11 cellular contexts compared by ENCODE assay signal in the genomic region with DNA sequence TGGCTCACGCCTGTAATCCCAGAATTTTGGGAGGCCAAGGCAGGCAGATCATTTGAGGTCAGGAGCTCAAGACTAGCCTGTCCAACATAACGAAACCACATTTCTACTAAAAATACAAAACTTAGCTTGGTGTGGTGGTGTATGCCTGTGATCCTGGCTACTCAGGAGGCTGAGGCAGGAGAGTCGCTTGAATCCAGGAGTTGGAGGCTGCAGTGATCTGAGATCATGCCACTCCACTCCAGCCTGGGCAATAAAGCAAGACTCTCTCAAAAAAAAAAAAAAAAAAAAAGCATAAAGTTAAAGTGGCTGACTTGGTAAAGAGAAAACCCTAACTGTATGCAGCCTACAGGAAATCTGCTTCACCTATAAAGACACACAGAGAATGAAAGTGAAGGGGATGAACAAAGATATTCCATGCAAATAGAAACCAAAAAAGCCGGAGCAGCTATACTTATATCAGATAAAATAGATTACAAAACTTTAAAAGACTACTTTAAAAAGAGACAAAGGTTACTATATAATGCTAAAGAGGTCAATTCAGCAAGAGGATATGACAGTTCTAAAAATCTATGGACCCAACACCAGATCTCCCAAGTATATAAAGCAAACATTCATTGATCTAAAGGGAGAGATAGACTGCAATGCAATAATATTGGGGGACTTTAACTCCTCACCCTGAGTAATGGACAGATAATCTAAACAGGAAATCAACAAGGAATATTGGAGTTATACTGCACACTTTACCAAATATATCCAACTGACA. TPM values are rescaled to one million over a fixed set of nuclear protein-coding genes. Genes with fewer than 3 reads are reported as not detected.
DNase-seq lines count a peak whose midpoint lies in the region; ATAC-seq, FAIRE-seq and TF ChIP-seq lines count a peak whose summit lies in the region.
"Had no signal": no experiment of that assay in that cellular context is flagged by ENCODE, and none has a peak within 500 bp of the region (broad histone marks: within the 10 kb centered on the region; RNA-seq: fewer than 3 reads in every experiment).

No MANE protein-coding gene starts in this region.

- peaks cover 43% of the 10 kb centered on the region for H3K4me1 Mint-ChIP-seq in activated T-helper 2 cell treated with anti-CD3 and anti-CD28 coated beads, Interferon-gamma antibody, Interleukin-2, Interleukin-4, amounts not matched to agents 10 μg/mL and 5 μg/mL and 100 μg/mL, durations not matched to agents 14 hours and 24 hours and 36 hours (ENCODE audit: low read depth)
- peaks cover 36 to 59% (median 47%) of the 10 kb centered on the region in 7 donors for H3K4me1 Mint-ChIP-seq in naive thymus-derived CD4-positive, alpha-beta T cell

- peak overlapping the region; percentile 78 for H3K27ac Mint-ChIP-seq in activated T-helper 2 cell treated with anti-CD3 and anti-CD28 coated beads, Interferon-gamma antibody, Interleukin-2, Interleukin-4, amounts not matched to agents 10 μg/mL and 5 μg/mL and 100 μg/mL, durations not matched to agents 14 hours and 24 hours and 36 hours
- H3K27ac Mint-ChIP-seq in naive thymus-derived CD4-positive, alpha-beta T cell: peak overlapping the region; percentile 76 to 100 (median 92)

- peak overlapping the region; percentile 76 for H3K4me2 ChIP-seq in A549
- peak overlapping the region; percentile 99 for H3K4me2 ChIP-seq in GM23248 (ENCODE audit: unreplicated experiment)

- DNase-seq in A549 (ENCODE audit: low read depth in 1 of 2, low spot score in 1 of 2) (no peak), GM23248 (no peak), GDM1 (lab: John Stamatoyannopoulos, UW) (no peak), DMS114 treated with DMSO at 0.1 percent for 48 hours (lab: John Stamatoyannopoulos, UW; ENCODE audit: unreplicated experiment) (no peak)
- no peak for DNase-seq in activated T-helper 2 cell treated with anti-CD3 and anti-CD28 coated beads, Interferon-gamma antibody, Interleukin-2, Interleukin-4, amounts not matched to agents 10 μg/mL and 5 μg/mL and 100 μg/mL, durations not matched to agents 14 hours and 24 hours and 36 hours (ENCODE audit: low spot score)
- peak in 7 of 9 donors; percentile 14 to 41 (median 23) for DNase-seq in naive thymus-derived CD4-positive, alpha-beta T cell
- DNase-seq: Calu3, tibial artery had no signal

- intact Hi-C loops in activated T-helper 2 cell treated with anti-CD3 and anti-CD28 coated beads, Interferon-gamma antibody, Interleukin-2, Interleukin-4, amounts not matched to agents 10 μg/mL and 5 μg/mL and 100 μg/mL, durations not matched to agents 14 hours and 24 hours and 36 hours (cut with micrococcal nuclease): loop anchor here (5.0 to 10.0 kb wide), 3 partner anchors 62 to 620 kb away; no protein-coding TSS in a partner anchor
- intact Hi-C loops in naive thymus-derived CD4-positive, alpha-beta T cell (cut with micrococcal nuclease): loop anchor here (1.0 to 5.0 kb wide), 6 partner anchors 20 to 747 kb away; partner anchors contain the start of gene MAGOHB (in 1 of the 2)

- no peak for TF ChIP-seq EP300 in A549 (IDR thresholded peaks at IDR 0.05)

- H4K20me1 ChIP-seq in GM23248 (ENCODE audit: insufficient read depth): no peaks in the 10 kb centered on the region

- no peak for TF ChIP-seq POLR2A in A549 (IDR thresholded peaks at IDR 0.05; ENCODE audit: low read length)

- FAIRE-seq in A549 (lab: Jason Lieb, UNC): no peak

- peaks cover 16% of the 10 kb centered on the region for H3K9me3 Mint-ChIP-seq in activated T-helper 2 cell treated with anti-CD3 and anti-CD28 coated beads, Interferon-gamma antibody, Interleukin-2, Interleukin-4, amounts not matched to agents 10 μg/mL and 5 μg/mL and 100 μg/mL, durations not matched to agents 14 hours and 24 hours and 36 hours
- peaks cover 5 to 18% (median 11%) of the 10 kb centered on the region in 11 donors for H3K9me3 Mint-ChIP-seq in naive thymus-derived CD4-positive, alpha-beta T cell

- peak overlapping the region; percentile 65 for H2AFZ ChIP-seq in GM23248

- in situ Hi-C loops in GM23248 (cut with MboI): no loop called here

- CTCF ChIA-PET in A549 (lab: Yijun Ruan, JAX): interaction anchor here (0.6 to 0.9 kb wide), 2 partner anchors 16 to 196 kb away, joined by 3 read pairs; no protein-coding TSS in a partner anchor
- CTCF ChIA-PET in naive thymus-derived CD4-positive, alpha-beta T cell (lab: Charles Lee): no interaction called here

- ATAC-seq in A549 (no peak; a peak in 1 of 6 replicates), GM18498 (IDR thresholded peaks at IDR 0.05; ENCODE audit: unreplicated experiment) (no peak), HG02938 (IDR thresholded peaks at IDR 0.05; ENCODE audit: unreplicated experiment) (no peak)
- peak; percentile 33 for ATAC-seq in naive thymus-derived CD4-positive, alpha-beta T cell

- WGBS in A549 (ENCODE audit: missing lambda C conversion rate): 38% methylated on average over 4 of the region's 4 CpGs
- WGBS in GM23248 (ENCODE audit: low coverage in 1 of 2, low lambda C conversion rate in 2 of 2, missing lambda C conversion rate in 2 of 2), 2 experiments: 73% methylated on average over 4 of the region's 4 CpGs

- no peaks in the 10 kb centered on the region for H3K9me3 ChIP-seq in A549
- H3K9me3 ChIP-seq in GM23248 (ENCODE audit: low read depth): no peaks in the 10 kb centered on the region
- peaks cover 0 to 4% (median 0%) of the 10 kb centered on the region in 3 experiments for H3K9me3 ChIP-seq in naive thymus-derived CD4-positive, alpha-beta T cell (ENCODE audit: control insufficient read depth in 2 of 3, low read length in 3 of 3)
- H3K9me3 ChIP-seq: tibial artery had no signal

- TF ChIP-seq CTCF in A549 (IDR thresholded peaks at IDR 0.05): no peak

- POLR2A ChIA-PET in A549 (lab: Yijun Ruan, JAX): no interaction called here
- POLR2A ChIA-PET in naive thymus-derived CD4-positive, alpha-beta T cell (lab: Charles Lee): interaction anchor here (0.6 to 1.0 kb wide), 4 partner anchors 11 to 62 kb away, joined by 3 read pairs; no protein-coding TSS in a partner anchor

- H3K27me3 Mint-ChIP-seq in activated T-helper 2 cell treated with anti-CD3 and anti-CD28 coated beads, Interferon-gamma antibody, Interleukin-2, Interleukin-4, amounts not matched to agents 10 μg/mL and 5 μg/mL and 100 μg/mL, durations not matched to agents 14 hours and 24 hours and 36 hours (ENCODE audit: low read depth): no peaks in the 10 kb centered on the region
- H3K27me3 Mint-ChIP-seq in naive thymus-derived CD4-positive, alpha-beta T cell: no peaks in the 10 kb centered on the region

- H3K79me2 ChIP-seq in GM23248 (ENCODE audit: insufficient read depth): peaks cover 81% of the 10 kb centered on the region

- H3F3A ChIP-seq in GM23248 (ENCODE audit: insufficient read depth): peaks cover 17% of the 10 kb centered on the region

- no peaks in the 10 kb centered on the region for H3K36me3 ChIP-seq in GM23248 (ENCODE audit: low read depth)
- H3K36me3 ChIP-seq in naive thymus-derived CD4-positive, alpha-beta T cell (ENCODE audit: control insufficient read depth in 2 of 3, insufficient read depth in 3 of 3, low read length in 3 of 3): peaks cover 0 to 5% (median 3%) of the 10 kb centered on the region in 3 experiments
- H3K36me3 ChIP-seq: tibial artery had no signal

- H3K4me3 ChIP-seq in A549 (no peak overlapping the region), GM23248 (peak overlapping the region; percentile 53)
- H3K4me3 ChIP-seq in naive thymus-derived CD4-positive, alpha-beta T cell (ENCODE audit: low read length): peak overlapping the region; percentile 60
- H3K4me3 ChIP-seq: tibial artery had no signal

- H3K27me3 ChIP-seq in GM23248 (replicated peaks; ENCODE audit: insufficient read depth): no peaks in the 10 kb centered on the region
- no peaks in the 10 kb centered on the region for H3K27me3 ChIP-seq in naive thymus-derived CD4-positive, alpha-beta T cell (ENCODE audit: control insufficient read depth in 2 of 2, insufficient read depth in 2 of 2, low read length in 2 of 2)
- H3K27me3 ChIP-seq: tibial artery had no signal

- H3K27ac ChIP-seq in A549: no peak overlapping the region
- H3K27ac ChIP-seq in GM23248: no peak overlapping the region
- H3K27ac ChIP-seq in naive thymus-derived CD4-positive, alpha-beta T cell (ENCODE audit: low read depth, low read length): peak overlapping the region; percentile 94
- H3K27ac ChIP-seq: tibial artery had no signal

- no peaks in the 10 kb centered on the region for H3K9me2 ChIP-seq in GM23248 (ENCODE audit: insufficient read depth)

- H3K9ac ChIP-seq in GM23248: peak overlapping the region; percentile 38

- no peaks in the 10 kb centered on the region for H3K4me1 ChIP-seq in A549
- peaks cover 26% of the 10 kb centered on the region for H3K4me1 ChIP-seq in GM23248 (ENCODE audit: insufficient read depth)
- peaks cover 13 to 20% of the 10 kb centered on the region in 2 donors for H3K4me1 ChIP-seq in naive thymus-derived CD4-positive, alpha-beta T cell (ENCODE audit: control insufficient read depth in 2 of 2, insufficient read depth in 2 of 2, low read length in 2 of 2)
- H3K4me1 ChIP-seq: tibial artery had no signal

- H3K4me3 Mint-ChIP-seq in activated T-helper 2 cell treated with anti-CD3 and anti-CD28 coated beads, Interferon-gamma antibody, Interleukin-2, Interleukin-4, amounts not matched to agents 10 μg/mL and 5 μg/mL and 100 μg/mL, durations not matched to agents 14 hours and 24 hours and 36 hours (ENCODE audit: low read depth): peak overlapping the region; percentile 79
- peak overlapping the region; percentile 83 to 99 (median 92) for H3K4me3 Mint-ChIP-seq in naive thymus-derived CD4-positive, alpha-beta T cell

- no peak for TF ChIP-seq RAD21 in A549 (conservative IDR thresholded peaks at IDR 0.05 in 1 of 2, IDR thresholded peaks at IDR 0.05 in 1 of 2)

- peaks cover 26% of the 10 kb centered on the region for H3K36me3 Mint-ChIP-seq in activated T-helper 2 cell treated with anti-CD3 and anti-CD28 coated beads, Interferon-gamma antibody, Interleukin-2, Interleukin-4, amounts not matched to agents 10 μg/mL and 5 μg/mL and 100 μg/mL, durations not matched to agents 14 hours and 24 hours and 36 hours (ENCODE audit: low read depth)
- H3K36me3 Mint-ChIP-seq in naive thymus-derived CD4-positive, alpha-beta T cell: peaks cover 14 to 40% (median 34%) of the 10 kb centered on the region in 5 donors

RNA-seq across cellular contexts. Expression of gene CLEC2B, which starts 4.1 kb away (rescaled TPM):
- polyA plus RNA-seq in A549 (2011; rRNA removed) (2.1 and 2.2 TPM in 2 replicates), A549 (2017; fragmentation: RNase III; extraction: RNeasy Plus Mini Kit Qiagen cat#74134 plus additional on column Dnase treatment) (0.17 to 0.55 TPM (median 0.30 TPM) in 3 replicates), GM23248 (2016; fragmentation: Nextera tagmentation; extraction: Ambion mirVana) (11.7 and 12.2 TPM in 2 replicates)
- polyA plus RNA-seq in A549 (2012; cell fraction: cytosol; rRNA removed): 0.10 and 0.12 TPM in 2 replicates
- polyA plus RNA-seq in A549 (2012; cell fraction: nucleus; rRNA removed): 0.11 and 0.29 TPM in 2 replicates
- polyA minus RNA-seq in A549 (2011; rRNA and poly(A)+ RNA removed): 0.39 and 0.45 TPM in 2 replicates
- 6.2 and 7.2 TPM in 2 replicates for total RNA-seq in GM23248 (2014; rRNA removed; shearing (Covaris generic))
- 5.0 and 5.1 TPM in 2 replicates for total RNA-seq in activated T-helper 2 cell treated with anti-CD3 and anti-CD28 coated beads, Interferon-gamma antibody, Interleukin-2, Interleukin-4, amounts not matched to agents 10 μg/mL and 5 μg/mL and 100 μg/mL, durations not matched to agents 14 hours and 24 hours and 36 hours
- total RNA-seq in naive thymus-derived CD4-positive, alpha-beta T cell: 10 to 100 TPM; 50.1 to 86.8 (median 73.8) TPM
- polyA plus RNA-seq in naive thymus-derived CD4-positive, alpha-beta T cell: 10 to 100 TPM; 22.1 to 61.2 TPM
- total RNA-seq: Calu3 had no signal

RNA-seq across cellular contexts. Expression of gene KLRF2, which starts 16.2 kb away (rescaled TPM):
- not detected in 2 replicates for polyA plus RNA-seq in A549 (2011; rRNA removed)
- not detected in 2 replicates for polyA plus RNA-seq in A549 (2012; cell fraction: cytosol; rRNA removed)
- not detected in 2 replicates for polyA plus RNA-seq in A549 (2012; cell fraction: nucleus; rRNA removed)
- not detected in 3 replicates for polyA plus RNA-seq in A549 (2017; fragmentation: RNase III; extraction: RNeasy Plus Mini Kit Qiagen cat#74134 plus additional on column Dnase treatment)
- polyA minus RNA-seq in A549 (2011; rRNA and poly(A)+ RNA removed): not detected in 2 replicates
- not detected in 2 replicates for total RNA-seq in GM23248 (2014; rRNA removed; shearing (Covaris generic))
- not detected in 2 replicates for polyA plus RNA-seq in GM23248 (2016; fragmentation: Nextera tagmentation; extraction: Ambion mirVana)
- not detected in 2 replicates for total RNA-seq in activated T-helper 2 cell treated with anti-CD3 and anti-CD28 coated beads, Interferon-gamma antibody, Interleukin-2, Interleukin-4, amounts not matched to agents 10 μg/mL and 5 μg/mL and 100 μg/mL, durations not matched to agents 14 hours and 24 hours and 36 hours
- not detected for total RNA-seq in naive thymus-derived CD4-positive, alpha-beta T cell
- not detected for polyA plus RNA-seq in naive thymus-derived CD4-positive, alpha-beta T cell
- total RNA-seq: Calu3, NCI-H460 had no signal

RNA-seq across cellular contexts. Expression of gene KLRF1, which starts 37.8 kb away (rescaled TPM):
- polyA plus RNA-seq in A549 (2011; rRNA removed): not detected in 2 replicates
- not detected in 2 replicates for polyA plus RNA-seq in A549 (2012; cell fraction: cytosol; rRNA removed)
- not detected in 2 replicates for polyA plus RNA-seq in A549 (2012; cell fraction: nucleus; rRNA removed)
- polyA plus RNA-seq in A549 (2017; fragmentation: RNase III; extraction: RNeasy Plus Mini Kit Qiagen cat#74134 plus additional on column Dnase treatment): not detected in 3 replicates
- polyA minus RNA-seq in A549 (2011; rRNA and poly(A)+ RNA removed): not detected in 2 replicates
- not detected in 2 replicates for total RNA-seq in GM23248 (2014; rRNA removed; shearing (Covaris generic))
- polyA plus RNA-seq in GM23248 (2016; fragmentation: Nextera tagmentation; extraction: Ambion mirVana): not detected in 2 replicates
- total RNA-seq in activated T-helper 2 cell treated with anti-CD3 and anti-CD28 coated beads, Interferon-gamma antibody, Interleukin-2, Interleukin-4, amounts not matched to agents 10 μg/mL and 5 μg/mL and 100 μg/mL, durations not matched to agents 14 hours and 24 hours and 36 hours: not detected in 2 replicates
- total RNA-seq in naive thymus-derived CD4-positive, alpha-beta T cell: 10 to 100 TPM in 1 of 5 experiments, 1 to 10 TPM in 2, under 1 TPM in 2; 0.35 to 34.8 (median 1.0) TPM
- 1 to 10 TPM; 1.3 to 1.6 TPM for polyA plus RNA-seq in naive thymus-derived CD4-positive, alpha-beta T cell
- total RNA-seq: Calu3 had no signal

Comparison
In these comparisons a context has a peak if more than half of its experiments do, and no peak if none do; other contexts are left out.
1. DNase-seq: peak in naive thymus-derived CD4-positive, alpha-beta T cell (7 of 9); none in A549 (0 of 2), GM23248 (single experiment), activated T-helper 2 cell treated with anti-CD3 and anti-CD28 coated beads, Interferon-gamma antibody, Interleukin-2, Interleukin-4, amounts not matched to agents 10 μg/mL and 5 μg/mL and 100 μg/mL, durations not matched to agents 14 hours and 24 hours and 36 hours (single experiment), GDM1 (single experiment) and DMS114 treated with DMSO at 0.1 percent for 48 hours (single experiment).